1 cellular context compared by ENCODE assay signal in the genomic region with DNA sequence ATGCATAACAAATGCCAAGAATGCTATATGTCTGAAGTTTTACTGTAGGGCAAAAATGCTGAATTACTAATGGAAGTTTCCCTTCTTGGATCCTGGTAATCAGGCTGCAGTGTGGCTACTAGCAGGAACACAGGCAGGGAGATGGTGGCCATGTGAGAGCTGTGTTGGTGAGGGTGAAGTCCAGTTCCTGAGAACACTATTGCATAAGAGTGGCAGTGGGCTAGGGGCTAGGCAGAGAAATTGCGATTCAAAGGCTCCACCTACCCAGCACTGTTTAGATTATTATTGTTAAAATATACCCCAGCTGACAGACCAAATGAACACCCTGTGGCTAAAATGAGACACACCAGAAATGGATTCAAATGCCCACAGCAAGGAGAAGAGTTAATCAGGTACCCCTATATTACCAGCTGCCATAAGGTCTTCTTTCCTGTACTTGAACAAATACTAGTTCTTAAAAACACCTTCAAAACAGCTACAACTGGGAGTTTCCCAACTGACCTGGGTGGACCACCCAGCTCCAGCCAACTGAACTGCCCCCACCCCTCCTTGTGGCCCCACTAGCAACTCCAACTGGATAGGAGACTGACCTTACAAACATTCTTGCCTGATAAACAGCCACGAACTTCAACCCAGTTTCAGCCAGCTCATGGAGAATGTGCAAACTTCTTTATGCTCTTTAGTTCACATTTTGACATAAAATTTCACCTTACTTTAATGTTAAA.
TF ChIP-seq lines count a peak whose summit lies in the region.

No MANE protein-coding gene starts in this region.

TF ChIP-seq in HepG2, 621 proteins besides CTCF, POLR2A, EP300 and RAD21 (continued from another document):
- TF ChIP-seq, protein P1, sequence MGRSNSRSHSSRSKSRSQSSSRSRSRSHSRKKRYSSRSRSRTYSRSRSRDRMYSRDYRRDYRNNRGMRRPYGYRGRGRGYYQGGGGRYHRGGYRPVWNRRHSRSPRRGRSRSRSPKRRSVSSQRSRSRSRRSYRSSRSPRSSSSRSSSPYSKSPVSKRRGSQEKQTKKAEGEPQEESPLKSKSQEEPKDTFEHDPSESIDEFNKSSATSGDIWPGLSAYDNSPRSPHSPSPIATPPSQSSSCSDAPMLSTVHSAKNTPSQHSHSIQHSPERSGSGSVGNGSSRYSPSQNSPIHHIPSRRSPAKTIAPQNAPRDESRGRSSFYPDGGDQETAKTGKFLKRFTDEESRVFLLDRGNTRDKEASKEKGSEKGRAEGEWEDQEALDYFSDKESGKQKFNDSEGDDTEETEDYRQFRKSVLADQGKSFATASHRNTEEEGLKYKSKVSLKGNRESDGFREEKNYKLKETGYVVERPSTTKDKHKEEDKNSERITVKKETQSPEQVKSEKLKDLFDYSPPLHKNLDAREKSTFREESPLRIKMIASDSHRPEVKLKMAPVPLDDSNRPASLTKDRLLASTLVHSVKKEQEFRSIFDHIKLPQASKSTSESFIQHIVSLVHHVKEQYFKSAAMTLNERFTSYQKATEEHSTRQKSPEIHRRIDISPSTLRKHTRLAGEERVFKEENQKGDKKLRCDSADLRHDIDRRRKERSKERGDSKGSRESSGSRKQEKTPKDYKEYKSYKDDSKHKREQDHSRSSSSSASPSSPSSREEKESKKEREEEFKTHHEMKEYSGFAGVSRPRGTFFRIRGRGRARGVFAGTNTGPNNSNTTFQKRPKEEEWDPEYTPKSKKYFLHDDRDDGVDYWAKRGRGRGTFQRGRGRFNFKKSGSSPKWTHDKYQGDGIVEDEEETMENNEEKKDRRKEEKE (IDR thresholded peaks at IDR 0.05): no peak
- TF ChIP-seq GABPA (IDR thresholded peaks at IDR 0.05; ENCODE audit: low read depth, low read length): no peak
- peak; percentile 31; the same call in 1 of the 2 replicates for TF ChIP-seq GABPA (CRISPR knock-in tag; IDR thresholded peaks at IDR 0.05; ENCODE audit: low read depth)
- TF ChIP-seq SIX4 (CRISPR knock-in tag; IDR thresholded peaks at IDR 0.05): no peak
